In the genomic region with DNA sequence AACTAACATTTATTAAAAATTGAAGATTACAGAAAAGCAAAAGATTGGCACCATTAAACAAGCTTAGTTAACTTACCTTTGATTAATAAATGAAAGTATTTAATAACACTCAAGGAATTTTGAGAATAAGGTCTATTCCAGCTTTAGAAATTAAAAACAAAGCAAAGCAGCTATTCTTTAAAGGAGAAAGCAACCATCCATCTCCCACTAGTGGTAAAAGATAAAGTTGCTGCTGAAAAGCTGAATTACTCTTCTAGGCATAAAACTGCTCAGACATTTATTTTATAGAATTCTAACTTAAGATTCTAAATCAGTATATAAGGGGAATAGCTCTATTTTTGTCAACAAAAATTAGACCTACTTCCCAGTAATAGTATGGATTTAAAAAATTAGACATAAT, we compare ENCODE assay signal across 21 cellular contexts. TPM values are rescaled to one million over a fixed set of nuclear protein-coding genes. Genes with fewer than 3 reads are reported as not detected.
DNase-seq lines count a peak whose midpoint lies in the region; ATAC-seq, FAIRE-seq and TF ChIP-seq lines count a peak whose summit lies in the region.
"Had no signal": no experiment of that assay in that cellular context is flagged by ENCODE, and none has a peak within 500 bp of the region (broad histone marks: within the 10 kb centered on the region; RNA-seq: fewer than 3 reads in every experiment).

No MANE protein-coding gene starts in this region.

- H3K9me3 ChIP-seq in kidney (ENCODE audit: control insufficient read depth in 1 of 2, low read length in 2 of 2) (no peaks in the 10 kb centered on the region), breast epithelium (no peaks in the 10 kb centered on the region), neural progenitor cell (ENCODE audit: low read depth) (no peaks in the 10 kb centered on the region)
- H3K9me3 ChIP-seq: BE2C, Peyer's patch, SJCRH30 had no signal

- ATAC-seq in GM21825 (IDR thresholded peaks at IDR 0.05; ENCODE audit: unreplicated experiment) (no peak), GM18907 (IDR thresholded peaks at IDR 0.05; ENCODE audit: unreplicated experiment) (no peak)
- ATAC-seq: CD8-positive, alpha-beta T cell; K562 had no signal

- H3K9ac ChIP-seq in kidney (ENCODE audit: low read length in 2 of 2) (no peak overlapping the region), neural progenitor cell (no peak overlapping the region)

- H3K36me3 Mint-ChIP-seq in HFFc6 (ENCODE audit: low read depth) = no peaks in the 10 kb centered on the region
- H3K36me3 Mint-ChIP-seq in neural progenitor cell = no peaks in the 10 kb centered on the region
- H3K36me3 Mint-ChIP-seq: CD8-positive, alpha-beta T cell had no signal

- CTCF ChIA-PET in RWPE1 (lab: Yijun Ruan, JAX) = no interaction called here

- TF ChIP-seq CTCF in HFFc6 (IDR thresholded peaks at IDR 0.05) = peak; percentile 36
- no peak for TF ChIP-seq CTCF in RWPE1 (conservative IDR thresholded peaks at IDR 0.05; ENCODE audit: low read depth)
- peak; percentile 7 for TF ChIP-seq CTCF in kidney (IDR thresholded peaks at IDR 0.05; ENCODE audit: borderline replicate concordance, extremely low read depth, insufficient read depth)
- TF ChIP-seq CTCF in breast epithelium (IDR thresholded peaks at IDR 0.05) = peak in 1 of 3 donors; percentile 14
- no peak for TF ChIP-seq CTCF in neural progenitor cell (IDR thresholded peaks at IDR 0.05)

- H3K4me1 Mint-ChIP-seq in HFFc6 (ENCODE audit: low read depth) = no peaks in the 10 kb centered on the region
- no peaks in the 10 kb centered on the region for H3K4me1 Mint-ChIP-seq in neural progenitor cell

- H3K27me3 Mint-ChIP-seq in HFFc6 (ENCODE audit: insufficient read depth) = no peaks in the 10 kb centered on the region
- H3K27me3 Mint-ChIP-seq in neural progenitor cell (ENCODE audit: insufficient read depth, low read depth) = no peaks in the 10 kb centered on the region

- POLR2A ChIA-PET in RWPE1 (lab: Yijun Ruan, JAX; ENCODE audit: low non-redundant PET) = no interaction called here

- FAIRE-seq in kidney (lab: Jason Lieb, UNC) = no peak
- FAIRE-seq: HTR-8/SVneo, K562 had no signal

- H3K36me3 ChIP-seq in kidney (ENCODE audit: control insufficient read depth in 1 of 2, insufficient read depth in 2 of 2, low read length in 2 of 2) (no peaks in the 10 kb centered on the region), breast epithelium (no peaks in the 10 kb centered on the region), neural progenitor cell (no peaks in the 10 kb centered on the region)
- H3K36me3 ChIP-seq: BE2C, Peyer's patch, SJCRH30 had no signal

- no peaks in the 10 kb centered on the region for H4K20me1 ChIP-seq in neural progenitor cell (ENCODE audit: low read depth)

- H3K79me2 ChIP-seq in neural progenitor cell (ENCODE audit: low read depth) = no peaks in the 10 kb centered on the region

- H3F3A ChIP-seq in neural progenitor cell (ENCODE audit: low read depth) = no peaks in the 10 kb centered on the region

- no peak overlapping the region for H3K4me2 ChIP-seq in neural progenitor cell

- TF ChIP-seq POLR2A in breast epithelium (IDR thresholded peaks at IDR 0.05) = no peak

- H3K27ac Mint-ChIP-seq in HFFc6 (no peak overlapping the region), neural progenitor cell (no peak overlapping the region)
- H3K27ac Mint-ChIP-seq: CD8-positive, alpha-beta T cell had no signal

- H3K27ac ChIP-seq in RWPE1 (no peak overlapping the region), kidney (ENCODE audit: low read depth in 2 of 2, low read length in 2 of 2) (no peak overlapping the region), breast epithelium (no peak overlapping the region), neural progenitor cell (no peak overlapping the region)
- H3K27ac ChIP-seq: Peyer's patch, SJCRH30 had no signal

- no peaks in the 10 kb centered on the region for H3K27me3 ChIP-seq in breast epithelium
- no peaks in the 10 kb centered on the region for H3K27me3 ChIP-seq in neural progenitor cell
- H3K27me3 ChIP-seq: BE2C, Peyer's patch, SJCRH30 had no signal

- intact Hi-C loops in kidney (cut with DNase I) (no loop called here), breast epithelium (cut with DNase I; ENCODE audit: low total_unique reads) (no loop called here)

- no peaks in the 10 kb centered on the region for H3K9me3 Mint-ChIP-seq in HFFc6
- no peaks in the 10 kb centered on the region for H3K9me3 Mint-ChIP-seq in neural progenitor cell
- H3K9me3 Mint-ChIP-seq: CD8-positive, alpha-beta T cell had no signal

- H2AFZ ChIP-seq in neural progenitor cell (replicated peaks) = no peak overlapping the region

- no peaks in the 10 kb centered on the region for H3K4me1 ChIP-seq in kidney (ENCODE audit: control insufficient read depth in 1 of 2, insufficient read depth in 1 of 2, low read depth in 1 of 2, low read length in 2 of 2)
- H3K4me1 ChIP-seq in breast epithelium = no peaks in the 10 kb centered on the region
- no peaks in the 10 kb centered on the region for H3K4me1 ChIP-seq in neural progenitor cell
- H3K4me1 ChIP-seq: BE2C, Peyer's patch, SJCRH30 had no signal

- DNase-seq in HFFc6 = no peak
- DNase-seq in RWPE1 (ENCODE audit: low spot score) = peak; percentile 0
- DNase-seq in kidney = no peak
- DNase-seq in breast epithelium (ENCODE audit: low spot score in 2 of 2) = no peak
- DNase-seq in neural progenitor cell (ENCODE audit: low spot score) = no peak
- DNase-seq: BE2C; CD8-positive, alpha-beta T cell; EL; HCEC 1CT; MM.1S; NCI-H1105; NCI-H187; NCI-H2171 treated with DMSO at 0.1 percent for 48 hours; NCI-H774; Peyer's patch; SJCRH30 had no signal

- H3K4me3 ChIP-seq in kidney (ENCODE audit: low read length in 2 of 2) = no peak overlapping the region
- no peak overlapping the region for H3K4me3 ChIP-seq in breast epithelium
- H3K4me3 ChIP-seq in neural progenitor cell = no peak overlapping the region
- H3K4me3 ChIP-seq: K562, Peyer's patch, SJCRH30 had no signal

- H3K4me3 Mint-ChIP-seq in HFFc6 (no peak overlapping the region), neural progenitor cell (no peak overlapping the region)
- H3K4me3 Mint-ChIP-seq: CD8-positive, alpha-beta T cell had no signal

RNA-seq across cellular contexts. Expression of a gene that starts 36.1 kb away (rescaled TPM):
- total RNA-seq in HFFc6 (2021; fragmentation: NEBNext Ultra II Directional; extraction: Animal tissue kit (Norgen Biotek cat#: 25700)) = not detected
- total RNA-seq in kidney = not detected
- not detected for polyA plus RNA-seq in kidney (ENCODE audit: insufficient read depth, low read depth, low replicate concordance)
- not detected for total RNA-seq in breast epithelium
- total RNA-seq in neural progenitor cell (ENCODE audit: low replicate concordance) = not detected in 2 replicates
- total RNA-seq: CD8-positive, alpha-beta T cell; K562; NCI-H460; Peyer's patch; SJCRH30 had no signal
- polyA plus RNA-seq: K562 had no signal

RNA-seq across cellular contexts. Expression of a gene that starts 37.2 kb away (rescaled TPM):
- not detected for total RNA-seq in HFFc6 (2021; fragmentation: NEBNext Ultra II Directional; extraction: Animal tissue kit (Norgen Biotek cat#: 25700))
- total RNA-seq in kidney (not detected), breast epithelium (1 to 10 TPM in 1 of 3 donors, not detected in 2; 3.0 TPM), neural progenitor cell (ENCODE audit: low replicate concordance) (not detected in 2 replicates)
- 0.54 TPM for polyA plus RNA-seq in kidney (ENCODE audit: insufficient read depth, low read depth, low replicate concordance)
- total RNA-seq: CD8-positive, alpha-beta T cell; K562; Peyer's patch; SJCRH30 had no signal
- polyA plus RNA-seq: K562 had no signal

Comparison
In these comparisons a context has a peak if more than half of its experiments do, and no peak if none do; other contexts are left out.
1. CTCF ChIP-seq: peak in HFFc6 (single experiment) and kidney (single experiment); none in RWPE1 (single experiment) and neural progenitor cell (single experiment).